ENCODE assay signal across 8 cellular contexts in the genomic region with DNA sequence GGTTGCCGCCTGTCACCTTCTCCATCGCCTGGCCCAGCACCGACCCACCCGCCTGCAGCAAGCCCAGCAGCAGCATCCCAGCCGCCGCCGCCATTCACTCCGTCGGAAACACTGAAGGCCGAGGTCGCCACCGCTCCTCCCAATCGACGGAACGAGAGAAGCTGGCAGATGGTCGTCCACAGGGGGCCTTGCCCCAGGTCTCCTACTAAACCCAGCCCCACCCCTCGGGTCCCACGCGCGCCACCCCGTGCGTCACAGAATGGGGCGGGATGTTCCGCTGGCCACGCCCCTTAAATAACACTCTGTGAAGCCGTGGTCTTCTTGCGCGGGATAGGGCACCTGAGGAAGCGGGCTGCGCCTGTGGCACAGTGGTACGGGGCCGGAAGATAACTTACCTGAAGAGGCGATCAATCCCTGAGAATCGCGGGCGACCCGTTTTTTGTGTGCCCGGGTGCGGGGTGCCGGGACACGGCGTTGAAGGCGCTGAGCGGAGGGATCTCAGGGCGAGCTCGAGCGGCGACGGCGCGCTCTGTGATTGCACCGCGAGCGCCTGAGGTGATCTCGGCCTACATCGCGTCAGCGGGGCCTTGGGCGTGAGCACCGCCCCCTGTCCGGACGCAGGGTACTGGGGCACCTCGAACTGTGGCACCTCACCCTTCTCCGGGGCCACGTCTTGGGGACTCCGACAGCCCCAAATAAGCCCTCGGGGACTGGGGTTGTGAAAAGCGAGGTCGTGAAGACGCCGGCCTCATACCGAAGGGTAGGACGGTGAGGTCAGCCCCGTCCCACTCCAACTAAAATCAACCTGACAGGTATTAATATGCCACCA. TPM values are rescaled to one million over a fixed set of nuclear protein-coding genes. Genes with fewer than 3 reads are reported as not detected.
DNase-seq lines count a peak whose midpoint lies in the region; ATAC-seq and TF ChIP-seq lines count a peak whose summit lies in the region.

A gene (minus strand): TSS at position 207 of the 829 bp plus-strand sequence. CDS start 113 bp downstream, at position 94.

- ATAC-seq in GM19324 (IDR thresholded peaks at IDR 0.05; ENCODE audit: low FRiP score, unreplicated experiment): peak; percentile 88
- ATAC-seq in HG03460 (IDR thresholded peaks at IDR 0.05; ENCODE audit: unreplicated experiment): peak; percentile 89

- no peaks in the 10 kb centered on the region for H3K36me3 ChIP-seq in BJ (ENCODE audit: control insufficient read depth, insufficient read depth, low read length)

- peak; percentile 35 for DNase-seq in BJ (ENCODE audit: low read depth)
- peak; percentile 73 for DNase-seq in NCI-H524 treated with DMSO at 0.1 percent for 48 hours (lab: John Stamatoyannopoulos, UW)
- DNase-seq in activated CD4-positive, alpha-beta T cell treated with anti-CD3 and anti-CD28 coated beads for 4 hours: peak; percentile 90 to 94
- DNase-seq in choroid plexus epithelial cell (ENCODE audit: low read depth): peak; percentile 95
- peak; percentile 88 for DNase-seq in kidney glomerular epithelial cell (lab: John Stamatoyannopoulos, UW)
- DNase-seq in stimulated activated CD4-positive, alpha-beta T cell treated with anti-CD3 and anti-CD28 coated beads, Interleukin-15, amount 100 ng/mL, for 48 hours (ENCODE audit: low read depth in 2 of 2): peak; percentile 83 to 87

- peak; percentile 18; the same call in 1 of the 2 replicates for TF ChIP-seq CTCF in BJ (IDR thresholded peaks at IDR 0.05; ENCODE audit: insufficient read depth, low read depth, low read length)
- peak; percentile 20 for TF ChIP-seq CTCF in choroid plexus epithelial cell (conservative IDR thresholded peaks at IDR 0.05; ENCODE audit: low read depth, low read length)

- CTCF ChIA-PET in BJ (lab: Yijun Ruan, JAX): interaction anchor here (0.8 to 2.8 kb wide), 9 partner anchors 9 to 45 kb away, joined by 3 to 9 read pairs (median 3); a partner anchor contains a TSS

- POLR2A ChIA-PET in BJ (lab: Charles Lee): no interaction called here

- H3K27me3 ChIP-seq in BJ (ENCODE audit: control insufficient read depth, insufficient read depth, low read length): no peaks in the 10 kb centered on the region

- H3K4me3 ChIP-seq in BJ (ENCODE audit: low read depth, low read length) (peak within 1 kb of the TSS; percentile 75), choroid plexus epithelial cell (ENCODE audit: low read depth, low read length) (peak within 1 kb of the TSS; percentile 91)

RNA-seq across cellular contexts. Expression of the gene that starts here (rescaled TPM):
- polyA plus RNA-seq in BJ (2011; rRNA removed): 2.2 and 5.8 TPM in 2 replicates
- 3.4 and 6.3 TPM in 2 replicates for polyA minus RNA-seq in BJ (2011; rRNA and poly(A)+ RNA removed)

Comparison
In these comparisons a context has a peak if more than half of its experiments do, and no peak if none do; other contexts are left out.
1. Peak in every context shown above with its lines: DNase-seq, ATAC-seq and H3K4me3 ChIP-seq.
2. DNase-seq: peak in every context shown above with its lines; median percentile 95 in choroid plexus epithelial cell; 92 in activated CD4-positive, alpha-beta T cell treated with anti-CD3 and anti-CD28 coated beads for 4 hours; 88 in kidney glomerular epithelial cell; 85 in stimulated activated CD4-positive, alpha-beta T cell treated with anti-CD3 and anti-CD28 coated beads, Interleukin-15, amount 100 ng/mL, for 48 hours; 73 in NCI-H524 treated with DMSO at 0.1 percent for 48 hours; 35 in BJ.